Comparison of ENCODE assay signal across 29 cellular contexts in genomic region chrX:113009005-113009404, GRCh38.
"Had no signal": no experiment of that assay in that cellular context is flagged by ENCODE, and none has a peak within 500 bp of the region (broad histone marks: within the 10 kb centered on the region; RNA-seq: fewer than 3 reads in every experiment).

No MANE protein-coding gene starts in this region.

- ATAC-seq: natural killer cell; psoas muscle; right cardiac atrium; right lobe of liver; stimulated activated effector memory CD8-positive, alpha-beta T cell treated with anti-CD3 and anti-CD28 coated beads, Interleukin-12 subunit alpha, Interleukin-12 subunit beta, amount 100 ng/mL, for 72 hours; stimulated activated naive B cell treated with anti-CD40 and anti-IgM and Interleukin-4, amounts not matched to agents 10 μg/mL and 1 μg/mL and 100 μg/mL, for 72 hours had no signal

- H3K36me3 Mint-ChIP-seq: natural killer cell; stimulated activated effector memory CD8-positive, alpha-beta T cell treated with anti-CD3 and anti-CD28 coated beads, Interleukin-12 subunit alpha, Interleukin-12 subunit beta, amount 100 ng/mL, for 72 hours; stimulated activated naive B cell treated with anti-CD40 and anti-IgM and Interleukin-4, amounts not matched to agents 10 μg/mL and 1 μg/mL and 100 μg/mL, for 72 hours had no signal

- H3K9me3 Mint-ChIP-seq: natural killer cell; nephron; stimulated activated effector memory CD8-positive, alpha-beta T cell treated with anti-CD3 and anti-CD28 coated beads, Interleukin-12 subunit alpha, Interleukin-12 subunit beta, amount 100 ng/mL, for 72 hours; stimulated activated naive B cell treated with anti-CD40 and anti-IgM and Interleukin-4, amounts not matched to agents 10 μg/mL and 1 μg/mL and 100 μg/mL, for 72 hours; stimulated activated naive CD8-positive, alpha-beta T cell treated with anti-CD3 and anti-CD28 coated beads, Interleukin-15, Interleukin-2, amounts not matched to agents 100 ng/mL and 50 ng/mL, for 24 hours had no signal

- H3K4me1 ChIP-seq: parathyroid adenoma, psoas muscle, right lobe of liver, sigmoid colon, stomach, thyroid gland, tibial nerve, upper lobe of left lung, vagina had no signal

- H3K36me3 ChIP-seq: ovary, right lobe of liver, sigmoid colon, stomach, thoracic aorta, thyroid gland, tibial nerve, upper lobe of left lung, vagina had no signal

- H3K27me3 Mint-ChIP-seq: stimulated activated naive CD8-positive, alpha-beta T cell treated with anti-CD3 and anti-CD28 coated beads, Interleukin-15, Interleukin-2, amounts not matched to agents 100 ng/mL and 50 ng/mL, for 24 hours had no signal

- H3K4me3 ChIP-seq: ovary, psoas muscle, right lobe of liver, sigmoid colon, stomach, thoracic aorta, thyroid gland, tibial nerve, upper lobe of left lung, vagina had no signal

- H3K9ac ChIP-seq: parathyroid adenoma had no signal

- FAIRE-seq: small intestine, urothelium cell line had no signal

- H2AFZ ChIP-seq: parathyroid adenoma had no signal

- H3K27ac ChIP-seq: ovary, parathyroid adenoma, psoas muscle, right lobe of liver, sigmoid colon, stomach, thoracic aorta, thyroid gland, tibial nerve, upper lobe of left lung, vagina had no signal

- H3K4me1 Mint-ChIP-seq: natural killer cell; neural crest cell; stimulated activated effector memory CD8-positive, alpha-beta T cell treated with anti-CD3 and anti-CD28 coated beads, Interleukin-12 subunit alpha, Interleukin-12 subunit beta, amount 100 ng/mL, for 72 hours; stimulated activated naive B cell treated with anti-CD40 and anti-IgM and Interleukin-4, amounts not matched to agents 10 μg/mL and 1 μg/mL and 100 μg/mL, for 72 hours had no signal

- H3K27me3 ChIP-seq: ovary, right lobe of liver, sigmoid colon, thyroid gland, tibial nerve, upper lobe of left lung, vagina had no signal

- DNase-seq: natural killer cell; occipital lobe; ovary; posterior cingulate gyrus; psoas muscle; right cardiac atrium; right lobe of liver; sigmoid colon; small intestine; stimulated activated CD4-positive, alpha-beta T cell treated with anti-CD3 and anti-CD28 coated beads, Interleukin-15, amount 100 ng/mL, for 24 hours; stimulated activated CD4-positive, alpha-beta T cell treated with anti-CD3 and anti-CD28 coated beads, Interleukin-2, amount 100 ng/mL, for 24 hours; stimulated activated CD4-positive, alpha-beta T cell treated with anti-CD3 and anti-CD28 coated beads, Interleukin-2, amount 100 ng/mL, for 48 hours; stimulated activated CD4-positive, alpha-beta T cell treated with anti-CD3 and anti-CD28 coated beads, Interleukin-4, amount 100 ng/mL, for 24 hours; stimulated activated naive B cell treated with anti-CD40 and anti-IgM and Interleukin-4, amounts not matched to agents 10 μg/mL and 1 μg/mL and 100 μg/mL, for 72 hours; stimulated activated naive CD4-positive, alpha-beta T cell treated with Interleukin-2 at 50 U/mL for 16 hours; stomach; thyroid gland; trophoblast cell; upper lobe of left lung had no signal

- H3K9me3 ChIP-seq: ovary, psoas muscle, right lobe of liver, sigmoid colon, thoracic aorta, thyroid gland, tibial nerve, upper lobe of left lung, vagina had no signal

- H3K27ac Mint-ChIP-seq: natural killer cell; progenitor cell of endocrine pancreas; stimulated activated effector memory CD8-positive, alpha-beta T cell treated with anti-CD3 and anti-CD28 coated beads, Interleukin-12 subunit alpha, Interleukin-12 subunit beta, amount 100 ng/mL, for 72 hours; stimulated activated naive B cell treated with anti-CD40 and anti-IgM and Interleukin-4, amounts not matched to agents 10 μg/mL and 1 μg/mL and 100 μg/mL, for 72 hours; stimulated activated naive CD8-positive, alpha-beta T cell treated with anti-CD3 and anti-CD28 coated beads, Interleukin-15, Interleukin-2, amounts not matched to agents 100 ng/mL and 50 ng/mL, for 24 hours had no signal

- H3K79me2 ChIP-seq: parathyroid adenoma had no signal

- H3K4me3 Mint-ChIP-seq: natural killer cell; nephron; neural crest cell; stimulated activated effector memory CD8-positive, alpha-beta T cell treated with anti-CD3 and anti-CD28 coated beads, Interleukin-12 subunit alpha, Interleukin-12 subunit beta, amount 100 ng/mL, for 72 hours; stimulated activated naive B cell treated with anti-CD40 and anti-IgM and Interleukin-4, amounts not matched to agents 10 μg/mL and 1 μg/mL and 100 μg/mL, for 72 hours; stimulated activated naive CD8-positive, alpha-beta T cell treated with anti-CD3 and anti-CD28 coated beads, Interleukin-15, Interleukin-2, amounts not matched to agents 100 ng/mL and 50 ng/mL, for 24 hours had no signal
